Comparison of ENCODE assay signal across 12 cellular contexts in the genomic region with DNA sequence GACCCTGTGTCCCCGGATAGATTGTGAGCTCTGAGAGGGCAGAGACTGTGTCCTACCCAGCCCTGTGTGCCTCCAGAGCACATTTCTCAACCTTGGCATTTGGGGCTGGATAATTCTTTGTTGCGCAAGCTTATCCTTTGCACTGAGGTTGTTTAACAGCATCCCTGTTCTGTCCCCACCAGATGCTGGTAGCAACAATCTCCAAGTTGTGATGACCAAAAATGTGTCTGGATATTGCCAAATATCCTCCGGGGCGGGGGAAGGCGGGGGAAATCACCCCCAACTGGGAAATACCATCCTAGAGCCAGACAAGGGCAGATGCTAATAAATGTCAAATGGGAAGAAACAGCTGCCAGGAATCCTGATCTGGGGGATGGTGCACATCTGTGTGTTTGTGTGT. TPM values are rescaled to one million over a fixed set of nuclear protein-coding genes. Genes with fewer than 3 reads are reported as not detected.
A peak's percentile ranks its signal among the peaks of the same experiment; 100 is the strongest.
DNase-seq lines count a peak whose midpoint lies in the region; ATAC-seq and TF ChIP-seq lines count a peak whose summit lies in the region.
"Had no signal": no experiment of that assay in that cellular context is flagged by ENCODE, and none has a peak within 500 bp of the region (broad histone marks: within the 10 kb centered on the region; RNA-seq: fewer than 3 reads in every experiment).

No MANE protein-coding gene starts in this region.

- H3K4me2 ChIP-seq in mammary epithelial cell (ENCODE audit: insufficient read depth, low read depth, low read length): no peak overlapping the region

- POLR2A ChIA-PET in MCF 10A (lab: Yijun Ruan, JAX): interaction anchor here (1.2 to 1.6 kb wide), 3 partner anchors 23 to 56 kb away, joined by 3 to 6 read pairs (median 6); no protein-coding TSS in a partner anchor

- 70% methylated on average over 2 of the region's 5 CpGs for WGBS in mammary epithelial cell (ENCODE audit: low coverage, missing lambda C conversion rate)

- H3K4me3 ChIP-seq in mammary epithelial cell (replicated peaks in 1 of 3; ENCODE audit: insufficient read depth in 1 of 3, low read depth in 2 of 3, low read length in 3 of 3): no peak overlapping the region
- H3K4me3 ChIP-seq in fibroblast of the aortic adventitia (ENCODE audit: low read depth, low read length): no peak overlapping the region
- H3K4me3 ChIP-seq in uterus: no peak overlapping the region

- H3K27me3 Mint-ChIP-seq in MCF 10A (ENCODE audit: insufficient read depth, unreplicated experiment) (no peaks in the 10 kb centered on the region), natural killer cell (ENCODE audit: low read depth in 2 of 2) (no peaks in the 10 kb centered on the region)

- H3K27ac Mint-ChIP-seq in MCF 10A (ENCODE audit: low read depth, unreplicated experiment) (peak overlapping the region; percentile 2), natural killer cell (peak overlapping the region; percentile 49 to 73)

- H3K36me3 ChIP-seq in mammary epithelial cell (ENCODE audit: insufficient read depth, low read length) (peaks cover 2% of the 10 kb centered on the region), uterus (no peaks in the 10 kb centered on the region)

- TF ChIP-seq CTCF in MCF 10A (IDR thresholded peaks at IDR 0.05; ENCODE audit: unreplicated experiment) (no peak), mammary epithelial cell (conservative IDR thresholded peaks at IDR 0.05 in 1 of 2, IDR thresholded peaks at IDR 0.05 in 1 of 2; ENCODE audit: extremely low read depth in 1 of 2, insufficient read depth in 1 of 2, low read depth in 1 of 2, low read length in 2 of 2) (no peak), fibroblast of the aortic adventitia (IDR thresholded peaks at IDR 0.05; ENCODE audit: insufficient read depth, low read length) (no peak), natural killer cell (IDR thresholded peaks at IDR 0.05) (no peak), uterus (IDR thresholded peaks at IDR 0.05) (no peak)

- no peak overlapping the region for H3K4me3 Mint-ChIP-seq in MCF 10A (ENCODE audit: unreplicated experiment)
- H3K4me3 Mint-ChIP-seq in natural killer cell: no peak overlapping the region

- BruUV-seq in MCF 10A (replicated peaks; lab: Mats Ljungman, UMichigan): no TSS peak
- no TSS peak for BruUV-seq in mammary epithelial cell (replicated peaks; lab: Mats Ljungman, UMichigan)

- no peaks in the 10 kb centered on the region for H3K4me1 ChIP-seq in mammary epithelial cell (ENCODE audit: insufficient read depth, low read length)
- no peaks in the 10 kb centered on the region for H3K4me1 ChIP-seq in uterus

- H3K79me2 ChIP-seq in mammary epithelial cell (ENCODE audit: insufficient read depth, low read length): no peaks in the 10 kb centered on the region

- in situ Hi-C loops in mammary epithelial cell (cut with MboI; ENCODE audit: low sequenced_read_pairs in 2 of 2): no loop called here

- H4K20me1 ChIP-seq in mammary epithelial cell (ENCODE audit: insufficient read depth, low read length): no peaks in the 10 kb centered on the region

- H3K36me3 Mint-ChIP-seq in MCF 10A (ENCODE audit: insufficient read depth, unreplicated experiment) (no peaks in the 10 kb centered on the region), natural killer cell (peaks cover 22% of the 10 kb centered on the region)

- no peak for TF ChIP-seq POLR2A in uterus (IDR thresholded peaks at IDR 0.05)

- H3K4me1 Mint-ChIP-seq in MCF 10A (ENCODE audit: insufficient read depth, unreplicated experiment) (peaks cover 36% of the 10 kb centered on the region), natural killer cell (peaks cover 30 to 31% of the 10 kb centered on the region in 2 donors)

- no peaks in the 10 kb centered on the region for H3K27me3 ChIP-seq in mammary epithelial cell (ENCODE audit: insufficient read depth, low read length)
- no peaks in the 10 kb centered on the region for H3K27me3 ChIP-seq in uterus

- intact Hi-C loops in MCF 10A (cut with micrococcal nuclease) (no loop called here), mammary epithelial cell (cut with micrococcal nuclease) (no loop called here), natural killer cell (cut with micrococcal nuclease) (no loop called here), uterus (cut with DNase I; ENCODE audit: low total_unique reads) (no loop called here)

- CTCF ChIA-PET in MCF 10A (lab: Yijun Ruan, JAX): interaction anchor here (0.6 to 29.6 kb wide), 9 partner anchors 10 to 327 kb away, joined by 3 to 1587 read pairs (median 4); a partner anchor contains a TSS
- CTCF ChIA-PET in mammary epithelial cell (lab: Charles Lee; ENCODE audit: low non-redundant PET): no interaction called here

- H3K9me3 Mint-ChIP-seq in MCF 10A (ENCODE audit: unreplicated experiment) (no peaks in the 10 kb centered on the region), natural killer cell (no peaks in the 10 kb centered on the region)

- ATAC-seq in natural killer cell: no peak

- H2AFZ ChIP-seq in mammary epithelial cell (ENCODE audit: low read depth, low read length): no peak overlapping the region

- no peak overlapping the region for H3K9ac ChIP-seq in mammary epithelial cell (ENCODE audit: insufficient read depth, low read length)

- peak; percentile 89 for DNase-seq in MCF 10A (ENCODE audit: unreplicated experiment)
- no peak for DNase-seq in mammary epithelial cell
- peak; percentile 91 for DNase-seq in fibroblast of the aortic adventitia (ENCODE audit: low read depth)
- no peak for DNase-seq in natural killer cell
- DNase-seq in uterus: peak; percentile 85 to 89
- no peak for DNase-seq in cerebellum (ENCODE audit: low spot score)
- no peak for DNase-seq in COLO668 (lab: John Stamatoyannopoulos, UW; ENCODE audit: unreplicated experiment)
- DNase-seq in amniotic stem cell (lab: John Stamatoyannopoulos, UW): no peak
- DNase-seq: foreskin melanocyte; mesendoderm; NK-92 treated with Interleukin-12 subunit alpha and Interleukin-12 subunit beta, amount 100 ng/mL, for 24 hours; T-helper 1 cell had no signal

- dilution Hi-C loops in mammary epithelial cell (cut with HindIII; ENCODE audit: low sequenced_read_pairs): loop anchor here (5.0 kb wide), 1 partner anchor 47 kb away; no protein-coding TSS in a partner anchor

- no peak overlapping the region for H3K27ac ChIP-seq in mammary epithelial cell (ENCODE audit: insufficient read depth, low read depth, low read length)
- H3K27ac ChIP-seq in uterus: peak overlapping the region; percentile 69 to 78

- H3K9me3 ChIP-seq in mammary epithelial cell (replicated peaks; ENCODE audit: insufficient read depth, low read length) (no peaks in the 10 kb centered on the region), uterus (no peaks in the 10 kb centered on the region)

RNA-seq across cellular contexts. Expression of a gene that starts 24.0 kb away (rescaled TPM):
- 246 and 342 TPM in 2 replicates for total RNA-seq in MCF 10A (2022)
- 100 to 1,000 TPM in 1 of 2 donors, 10 to 100 TPM in 1; 74.3 to 247 TPM for total RNA-seq in mammary epithelial cell
- polyA plus RNA-seq in mammary epithelial cell: 118 TPM
- polyA minus RNA-seq in mammary epithelial cell: 137 TPM
- total RNA-seq in fibroblast of the aortic adventitia (ENCODE audit: low replicate concordance): 33.7 and 42.9 TPM in 2 replicates
- 100 to 1,000 TPM; 140 to 180 (median 153) TPM for total RNA-seq in natural killer cell
- total RNA-seq in uterus: 10 to 100 TPM; 35.6 to 70.8 (median 50.7) TPM
- 18.3 TPM for total RNA-seq in cerebellum

RNA-seq across cellular contexts. Expression of a gene that starts 52.8 kb away (rescaled TPM):
- total RNA-seq in MCF 10A (2022) (2.6 TPM in 2 replicates), mammary epithelial cell (10 to 100 TPM in 1 of 2 donors, 1 to 10 TPM in 1; 9.6 to 32.5 TPM), fibroblast of the aortic adventitia (ENCODE audit: low replicate concordance) (111 and 194 TPM in 2 replicates), natural killer cell (100 to 1,000 TPM; 504 to 629 (median 535) TPM), uterus (100 to 1,000 TPM; 131 to 346 (median 252) TPM), cerebellum (80.7 TPM)
- 59.7 TPM for polyA plus RNA-seq in mammary epithelial cell
- polyA minus RNA-seq in mammary epithelial cell: 109 TPM

Comparison
In these comparisons a context has a peak if more than half of its experiments do, and no peak if none do; other contexts are left out.
1. DNase-seq: peak in MCF 10A (single experiment), fibroblast of the aortic adventitia (single experiment) and uterus (2 of 2); none in mammary epithelial cell (single experiment), natural killer cell (single experiment), cerebellum (single experiment), COLO668 (single experiment) and amniotic stem cell (single experiment).